8 cellular contexts compared by ENCODE assay signal in genomic region chr3:179768080-179768479, GRCh38.
DNase-seq lines count a peak whose midpoint lies in the region; ATAC-seq and TF ChIP-seq lines count a peak whose summit lies in the region.

No MANE protein-coding gene starts in this region.

- no peaks in the 10 kb centered on the region for H4K20me1 ChIP-seq in KMS-11 (ENCODE audit: insufficient read depth)

- H2AFZ ChIP-seq in KMS-11 (ENCODE audit: low read depth), result no peak overlapping the region

- no peaks in the 10 kb centered on the region; the same call in 1 of the 2 replicates for H3K36me3 ChIP-seq in KMS-11 (ENCODE audit: insufficient read depth)

- no peak for ATAC-seq in GM18868 (IDR thresholded peaks at IDR 0.05; ENCODE audit: unreplicated experiment)
- ATAC-seq in GM21447 (IDR thresholded peaks at IDR 0.05; ENCODE audit: unreplicated experiment), result no peak
- no peak for ATAC-seq in HG03432 (IDR thresholded peaks at IDR 0.05; ENCODE audit: unreplicated experiment)

- H3K79me2 ChIP-seq in KMS-11 (ENCODE audit: insufficient read depth, low read depth), result no peaks in the 10 kb centered on the region

- H3K27me3 ChIP-seq in KMS-11 (ENCODE audit: insufficient read depth, low read depth), result no peaks in the 10 kb centered on the region

- peak; percentile 52 for DNase-seq in Daoy (ENCODE audit: low read depth)
- peak; percentile 36 for DNase-seq in UCSD-AML1 (lab: John Stamatoyannopoulos, UW; ENCODE audit: unreplicated experiment)
- peak; percentile 65 for DNase-seq in iris pigment epithelial cell (ENCODE audit: low read depth)
- DNase-seq in activated CD4-positive, alpha-beta T cell treated with anti-CD3 and anti-CD28 coated beads, Interleukin-2, amount 50 U/mL, for 4 hours, result no peak

- H3K27ac ChIP-seq in KMS-11, result no peak overlapping the region

- H3K4me2 ChIP-seq in KMS-11, result no peak overlapping the region

- no peak overlapping the region for H3K4me3 ChIP-seq in KMS-11 (IDR thresholded peaks at IDR 0.05; ENCODE audit: insufficient read depth, low read depth, low read length)

- H3K4me1 ChIP-seq in KMS-11 (ENCODE audit: low read depth, poor library complexity, severe bottlenecking), result no peaks in the 10 kb centered on the region

- peak; percentile 27; the same call in 1 of the 2 replicates for TF ChIP-seq CTCF in KMS-11 (conservative IDR thresholded peaks at IDR 0.05; ENCODE audit: low read depth, low read length)

- no peak overlapping the region for H3K9ac ChIP-seq in KMS-11

Comparison
In these comparisons a context has a peak if more than half of its experiments do, and no peak if none do; other contexts are left out.
1. DNase-seq: peak in Daoy (single experiment), UCSD-AML1 (single experiment) and iris pigment epithelial cell (single experiment); none in activated CD4-positive, alpha-beta T cell treated with anti-CD3 and anti-CD28 coated beads, Interleukin-2, amount 50 U/mL, for 4 hours (0 of 2).